Comparison of ENCODE assay signal across 8 cellular contexts in genomic region chr13:101942038-101942437, GRCh38.
A peak's percentile ranks its signal among the peaks of the same experiment; 100 is the strongest.
DNase-seq lines count a peak whose midpoint lies in the region; ATAC-seq and TF ChIP-seq lines count a peak whose summit lies in the region.

No MANE protein-coding gene starts in this region.

- H3K27ac Mint-ChIP-seq in glutamatergic neuron (ENCODE audit: unreplicated experiment): no peak overlapping the region

- peaks cover 2% of the 10 kb centered on the region for H3K9me3 Mint-ChIP-seq in glutamatergic neuron (ENCODE audit: unreplicated experiment)

- peaks cover 16% of the 10 kb centered on the region for H3K4me1 Mint-ChIP-seq in glutamatergic neuron (ENCODE audit: low read depth, unreplicated experiment)

- TF ChIP-seq CTCF in LNCaP clone FGC (IDR thresholded peaks at IDR 0.05; ENCODE audit: control insufficient read depth, extremely low read depth, insufficient read depth): peak; percentile 69
- TF ChIP-seq CTCF in glutamatergic neuron (IDR thresholded peaks at IDR 0.05; ENCODE audit: partially characterized antibody, unreplicated experiment): peak; percentile 59

- H3K27me3 Mint-ChIP-seq in glutamatergic neuron (ENCODE audit: unreplicated experiment): no peaks in the 10 kb centered on the region

- ATAC-seq in GM21367 (IDR thresholded peaks at IDR 0.05; ENCODE audit: unreplicated experiment) (peak; percentile 52), HG02571 (IDR thresholded peaks at IDR 0.05; ENCODE audit: unreplicated experiment) (no peak)

- no peaks in the 10 kb centered on the region for H3K36me3 Mint-ChIP-seq in glutamatergic neuron (ENCODE audit: unreplicated experiment)

- peak; percentile 78 for DNase-seq in COLO668 (lab: John Stamatoyannopoulos, UW; ENCODE audit: unreplicated experiment)
- DNase-seq in LNCaP clone FGC (ENCODE audit: low read depth): no peak
- peak; percentile 76 for DNase-seq in SK-N-DZ (ENCODE audit: low spot score)
- peak; percentile 26 for DNase-seq in glutamatergic neuron
- DNase-seq in smooth muscle cell of the brain vasculature (ENCODE audit: low read depth, low spot score): peak; percentile 23
- no peak for DNase-seq in stimulated activated CD4-positive, alpha-beta T cell treated with anti-CD3 and anti-CD28 coated beads, Interleukin-4, amount 100 ng/mL, for 24 hours

- H3K4me3 ChIP-seq in LNCaP clone FGC (ENCODE audit: low read depth, low read length): no peak overlapping the region

- H3K4me3 Mint-ChIP-seq in glutamatergic neuron (ENCODE audit: unreplicated experiment): no peak overlapping the region

Comparison
In these comparisons a context has a peak if more than half of its experiments do, and no peak if none do; other contexts are left out.
1. DNase-seq: peak in COLO668 (single experiment), SK-N-DZ (single experiment), glutamatergic neuron (single experiment) and smooth muscle cell of the brain vasculature (single experiment); none in LNCaP clone FGC (single experiment) and stimulated activated CD4-positive, alpha-beta T cell treated with anti-CD3 and anti-CD28 coated beads, Interleukin-4, amount 100 ng/mL, for 24 hours (single experiment).